ENCODE assay signal across 18 cellular contexts in the genomic region with DNA sequence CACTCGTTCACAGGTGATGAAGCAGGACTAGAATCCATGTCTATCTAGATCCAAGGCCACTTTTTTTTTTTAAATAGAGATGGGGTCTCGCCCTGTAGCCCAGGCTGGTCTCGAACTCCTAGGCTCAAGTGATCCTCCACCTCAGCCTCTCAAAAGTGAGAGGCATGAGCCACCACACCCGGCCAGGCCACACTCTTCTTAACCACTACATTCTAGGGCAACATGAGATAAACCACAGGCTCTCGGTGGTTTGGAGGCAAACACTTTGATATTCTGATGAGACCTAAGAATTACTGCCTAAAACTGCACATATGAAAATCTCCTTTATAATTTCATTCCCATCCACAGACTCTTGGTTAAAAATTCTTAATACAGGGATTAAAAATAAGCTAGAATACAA. TPM values are rescaled to one million over a fixed set of nuclear protein-coding genes. Genes with fewer than 3 reads are reported as not detected.
DNase-seq lines count a peak whose midpoint lies in the region; ATAC-seq and TF ChIP-seq lines count a peak whose summit lies in the region.
"Had no signal": no experiment of that assay in that cellular context is flagged by ENCODE, and none has a peak within 500 bp of the region (broad histone marks: within the 10 kb centered on the region; RNA-seq: fewer than 3 reads in every experiment).

No MANE protein-coding gene starts in this region.

- H3K9me3 ChIP-seq in left lung (no peaks in the 10 kb centered on the region), left ventricle myocardium inferior (replicated peaks) (no peaks in the 10 kb centered on the region)
- H3K9me3 ChIP-seq: spleen, testis had no signal

- TF ChIP-seq CTCF in activated B cell treated with CpG ODN at 0.5 μM for 24 hours (IDR thresholded peaks at IDR 0.05) (no peak), left lung (IDR thresholded peaks at IDR 0.05) (no peak), left ventricle myocardium inferior (IDR thresholded peaks at IDR 0.05; ENCODE audit: borderline replicate concordance) (no peak)

- DNase-seq in activated CD4-positive, alpha-beta T cell treated with anti-CD3 and anti-CD28 coated beads for 48 hours, result peak; percentile 19
- no peak for DNase-seq in activated CD4-positive, alpha-beta T cell treated with anti-CD3 and anti-CD28 coated beads, Interleukin-2, amount 50 U/mL, for 4 hours
- DNase-seq in activated B cell treated with CpG ODN at 0.5 μM for 24 hours (no peak), left lung (no peak), left ventricle myocardium inferior (no peak)
- DNase-seq: 8988T, amygdala, dorsolateral prefrontal cortex, Karpas-422, NCI-H187 treated with DMSO at 0.1 percent for 48 hours, NCI-H526, occipital lobe, spleen, testis had no signal

- H3K27ac Mint-ChIP-seq in activated B cell treated with CpG ODN at 0.5 μM for 24 hours, result no peak overlapping the region

- intact Hi-C loops in activated B cell treated with CpG ODN at 0.5 μM for 24 hours (cut with micrococcal nuclease), result no loop called here
- intact Hi-C loops in left lung (cut with DNase I), result no loop called here
- intact Hi-C loops in left ventricle myocardium inferior (cut with micrococcal nuclease), result no loop called here

- H3K27me3 ChIP-seq in left lung (no peaks in the 10 kb centered on the region), left ventricle myocardium inferior (ENCODE audit: low read depth) (no peaks in the 10 kb centered on the region)
- H3K27me3 ChIP-seq: dorsolateral prefrontal cortex, spleen, testis had no signal

- POLR2A ChIA-PET in activated B cell treated with CpG ODN at 0.5 μM for 24 hours (lab: Charles Lee), result no interaction called here

- H3K4me3 ChIP-seq in left lung (no peak overlapping the region), left ventricle myocardium inferior (no peak overlapping the region)
- H3K4me3 ChIP-seq: dorsolateral prefrontal cortex, spleen, testis had no signal

- no peaks in the 10 kb centered on the region for H3K9me3 Mint-ChIP-seq in activated B cell treated with CpG ODN at 0.5 μM for 24 hours

- CTCF ChIA-PET in activated B cell treated with CpG ODN at 0.5 μM for 24 hours (lab: Charles Lee), result no interaction called here

- H3K27ac ChIP-seq in left lung, result no peak overlapping the region
- H3K27ac ChIP-seq in left ventricle myocardium inferior (replicated peaks), result no peak overlapping the region
- H3K27ac ChIP-seq: RWPE1, testis had no signal

- H3K36me3 ChIP-seq in left lung (no peaks in the 10 kb centered on the region), left ventricle myocardium inferior (no peaks in the 10 kb centered on the region)

- no peaks in the 10 kb centered on the region for H3K27me3 Mint-ChIP-seq in activated B cell treated with CpG ODN at 0.5 μM for 24 hours

- no peak overlapping the region for H3K4me3 Mint-ChIP-seq in activated B cell treated with CpG ODN at 0.5 μM for 24 hours

- peaks cover 57% of the 10 kb centered on the region for H3K4me1 Mint-ChIP-seq in activated B cell treated with CpG ODN at 0.5 μM for 24 hours

- peak; percentile 74 for ATAC-seq in GM21390 (IDR thresholded peaks at IDR 0.05; ENCODE audit: unreplicated experiment)
- ATAC-seq in activated B cell treated with CpG ODN at 0.5 μM for 24 hours (ENCODE audit: low read depth), result peak; percentile 25
- ATAC-seq in left lung, result peak; percentile 64
- ATAC-seq in GM18520 (IDR thresholded peaks at IDR 0.05; ENCODE audit: unreplicated experiment), result no peak
- no peak for ATAC-seq in GM18909 (IDR thresholded peaks at IDR 0.05; ENCODE audit: poor library complexity, unreplicated experiment)

- H3K4me1 ChIP-seq in left lung (peaks cover 4 to 59% of the 10 kb centered on the region in 2 donors), left ventricle myocardium inferior (peaks cover 65% of the 10 kb centered on the region)

- H3K36me3 Mint-ChIP-seq in activated B cell treated with CpG ODN at 0.5 μM for 24 hours (ENCODE audit: low read depth), result peaks cover 26% of the 10 kb centered on the region

RNA-seq across cellular contexts. Expression of a gene that starts 51.8 kb away (rescaled TPM):
- 142 and 176 TPM in 2 replicates for total RNA-seq in activated B cell treated with CpG ODN at 0.5 μM for 24 hours
- total RNA-seq in left lung, result 100 to 1,000 TPM in 1 of 2 donors, 10 to 100 TPM in 1; 86.5 to 108 TPM
- 50.0 TPM for total RNA-seq in left ventricle myocardium inferior

Comparison
In these comparisons a context has a peak if more than half of its experiments do, and no peak if none do; other contexts are left out.
1. ATAC-seq: peak in GM21390 (single experiment), activated B cell treated with CpG ODN at 0.5 μM for 24 hours (single experiment) and left lung (single experiment); none in GM18520 (single experiment) and GM18909 (single experiment).